In the genomic region with DNA sequence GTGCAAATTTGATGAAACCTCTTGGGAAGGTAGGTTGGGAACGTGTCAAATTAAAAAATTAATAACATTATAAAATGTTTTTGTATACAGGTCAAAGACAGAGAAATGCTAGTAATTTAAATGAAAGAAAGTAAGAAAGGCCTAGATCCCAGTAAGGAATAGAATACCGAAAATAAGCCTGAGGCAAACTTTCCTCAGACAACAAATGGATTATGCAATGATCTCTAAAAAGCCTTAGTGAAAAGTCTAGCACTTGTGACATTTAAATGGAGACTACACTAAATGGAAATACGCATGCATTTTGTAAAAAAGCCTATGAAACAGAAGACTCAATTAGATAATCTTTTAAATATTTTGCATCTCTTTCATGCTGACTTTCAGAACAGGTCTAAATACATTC, we compare ENCODE assay signal across 17 cellular contexts.
DNase-seq lines count a peak whose midpoint lies in the region; ATAC-seq and TF ChIP-seq lines count a peak whose summit lies in the region.
"Had no signal": no experiment of that assay in that cellular context is flagged by ENCODE, and none has a peak within 500 bp of the region (broad histone marks: within the 10 kb centered on the region; RNA-seq: fewer than 3 reads in every experiment).

No MANE protein-coding gene starts in this region.

- CTCF ChIA-PET in HCT116 (lab: Charles Lee), result no interaction called here
- CTCF ChIA-PET in activated CD4-positive, alpha-beta T cell treated with anti-CD3 and anti-CD28 coated beads for 36 hours (lab: Charles Lee), result no interaction called here

- H3K9me3 ChIP-seq in HCT116 (ENCODE audit: control insufficient read depth in 1 of 2, insufficient read depth in 1 of 2, low read depth in 1 of 2, low read length in 2 of 2) (no peaks in the 10 kb centered on the region), smooth muscle cell (replicated peaks; ENCODE audit: low read depth) (no peaks in the 10 kb centered on the region)
- H3K9me3 ChIP-seq: MG63 had no signal

- H4K20me1 ChIP-seq in HCT116 (ENCODE audit: insufficient read depth), result no peaks in the 10 kb centered on the region
- no peaks in the 10 kb centered on the region for H4K20me1 ChIP-seq in smooth muscle cell (ENCODE audit: low read depth)

- H3K36me3 ChIP-seq in HCT116 (ENCODE audit: control insufficient read depth in 1 of 2, insufficient read depth in 2 of 2, low read length in 2 of 2), result no peaks in the 10 kb centered on the region
- H3K36me3 ChIP-seq in smooth muscle cell (ENCODE audit: low read depth), result no peaks in the 10 kb centered on the region
- H3K36me3 ChIP-seq: MG63 had no signal

- H3K27me3 ChIP-seq in HCT116 (ENCODE audit: insufficient read depth, low read length), result no peaks in the 10 kb centered on the region
- H3K27me3 ChIP-seq in smooth muscle cell (ENCODE audit: low read depth), result no peaks in the 10 kb centered on the region
- H3K27me3 ChIP-seq: MG63 had no signal

- no peaks in the 10 kb centered on the region for H3K9me3 Mint-ChIP-seq in activated CD4-positive, alpha-beta T cell treated with anti-CD3 and anti-CD28 coated beads for 36 hours (ENCODE audit: low read depth)
- H3K9me3 Mint-ChIP-seq: CD8-positive, alpha-beta memory T cell had no signal

- intact Hi-C loops in HCT116 (cut with micrococcal nuclease), result no loop called here
- intact Hi-C loops in activated CD4-positive, alpha-beta T cell treated with anti-CD3 and anti-CD28 coated beads for 36 hours (cut with DNase I, micrococcal nuclease), result no loop called here

- H3K9ac ChIP-seq in HCT116 (ENCODE audit: low read length) (no peak overlapping the region), smooth muscle cell (ENCODE audit: low read depth) (no peak overlapping the region)

- TF ChIP-seq POLR2A in HCT116 (IDR thresholded peaks at IDR 0.05; ENCODE audit: borderline replicate concordance, extremely low read depth, insufficient read depth, insufficient read length), result no peak

- H3K79me2 ChIP-seq in HCT116 (ENCODE audit: insufficient read depth, low read length) (no peaks in the 10 kb centered on the region), smooth muscle cell (ENCODE audit: low read depth) (no peaks in the 10 kb centered on the region)

- H3K27me3 Mint-ChIP-seq in activated CD4-positive, alpha-beta T cell treated with anti-CD3 and anti-CD28 coated beads for 36 hours, result no peaks in the 10 kb centered on the region

- no peaks in the 10 kb centered on the region for H3K36me3 Mint-ChIP-seq in activated CD4-positive, alpha-beta T cell treated with anti-CD3 and anti-CD28 coated beads for 36 hours (ENCODE audit: low read depth)
- H3K36me3 Mint-ChIP-seq: CD8-positive, alpha-beta memory T cell had no signal

- DNase-seq in HCT116 (ENCODE audit: low read depth, low spot score), result no peak
- peak; percentile 70 for DNase-seq in SK-MEL-5 (ENCODE audit: low read depth, low spot score)
- DNase-seq in fibroblast of gingiva (ENCODE audit: low read depth), result peak; percentile 5
- DNase-seq in smooth muscle cell (lab: John Stamatoyannopoulos, UW; ENCODE audit: unreplicated experiment), result no peak
- DNase-seq in stimulated activated CD4-positive, alpha-beta T cell treated with anti-CD3 and anti-CD28 coated beads, Interleukin-4, amount 100 ng/mL, for 4 hours, result no peak
- no peak for DNase-seq in activated CD4-positive, alpha-beta T cell treated with anti-CD3 and anti-CD28 coated beads for 36 hours
- DNase-seq in NCI-H2107 (lab: John Stamatoyannopoulos, UW), result no peak
- DNase-seq: ACHN; C1 segment of cervical spinal cord; CD8-positive, alpha-beta memory T cell; H7; MG63; NCI-H1092 treated with DMSO at 0.1 percent for 48 hours; NCI-H146; NCI-H2029 treated with DMSO at 0.1 percent for 48 hours; NCI-H82 had no signal

- no TSS peak for BruUV-seq in HCT116 (replicated peaks; lab: Mats Ljungman, UMichigan)

- H3K27ac Mint-ChIP-seq in activated CD4-positive, alpha-beta T cell treated with anti-CD3 and anti-CD28 coated beads for 36 hours, result no peak overlapping the region
- H3K27ac Mint-ChIP-seq: CD8-positive, alpha-beta memory T cell had no signal

- TF ChIP-seq CTCF in HCT116 (IDR thresholded peaks at IDR 0.05 in 2 of 3, conservative IDR thresholded peaks at IDR 0.05 in 1 of 3; ENCODE audit: borderline replicate concordance in 1 of 3, insufficient read depth in 1 of 3, low read depth in 2 of 3, low read length in 2 of 3) (no peak), smooth muscle cell (IDR thresholded peaks at IDR 0.05; ENCODE audit: borderline replicate concordance, insufficient read depth, poor library complexity, severe bottlenecking) (no peak)

- no peak overlapping the region for H3K4me2 ChIP-seq in HCT116 (ENCODE audit: low read length)
- peak overlapping the region; percentile 57 for H3K4me2 ChIP-seq in smooth muscle cell

- H3K4me3 Mint-ChIP-seq in activated CD4-positive, alpha-beta T cell treated with anti-CD3 and anti-CD28 coated beads for 36 hours, result no peak overlapping the region
- H3K4me3 Mint-ChIP-seq: CD8-positive, alpha-beta memory T cell had no signal

- no peaks in the 10 kb centered on the region for H3K9me2 ChIP-seq in HCT116 (ENCODE audit: insufficient read depth)

- H3K4me1 Mint-ChIP-seq in activated CD4-positive, alpha-beta T cell treated with anti-CD3 and anti-CD28 coated beads for 36 hours, result no peaks in the 10 kb centered on the region
- H3K4me1 Mint-ChIP-seq: CD8-positive, alpha-beta memory T cell had no signal

- RAD21 ChIA-PET in HCT116 (lab: Charles Lee; ENCODE audit: low non-redundant PET in 1 of 2, low total read pairs in 2 of 2, uncharacterized antibody in 2 of 2, unreplicated experiment in 2 of 2), result no interaction called here

- ATAC-seq in HCT116, result no peak
- no peak for ATAC-seq in activated CD4-positive, alpha-beta T cell treated with anti-CD3 and anti-CD28 coated beads for 36 hours

- no peak for TF ChIP-seq RAD21 in HCT116 (IDR thresholded peaks at IDR 0.05; ENCODE audit: low read depth)

- in situ Hi-C loops in SK-MEL-5 (cut with HindIII; ENCODE audit: low pct_unique_long_range_greater_than_20kb, low sequenced_read_pairs), result no loop called here

- no peak overlapping the region for H3K27ac ChIP-seq in HCT116 (ENCODE audit: low read depth, low read length)
- H3K27ac ChIP-seq in smooth muscle cell (ENCODE audit: low read depth), result no peak overlapping the region
- H3K27ac ChIP-seq: HL-60 had no signal

- 65% methylated on average over 3 of the region's 3 CpGs for WGBS in smooth muscle cell (ENCODE audit: low lambda C conversion rate)

- H3K4me3 ChIP-seq in HCT116 (replicated peaks in 1 of 2; ENCODE audit: low read depth in 1 of 2, low read length in 2 of 2) (no peak overlapping the region), smooth muscle cell (no peak overlapping the region)
- H3K4me3 ChIP-seq: MG63 had no signal

- H3F3A ChIP-seq in smooth muscle cell (ENCODE audit: low read depth), result no peaks in the 10 kb centered on the region

- H3K4me1 ChIP-seq in HCT116 (ENCODE audit: control insufficient read depth in 1 of 2, insufficient read depth in 2 of 2, low read length in 2 of 2) (peaks cover 22 to 23% of the 10 kb centered on the region in 2 experiments), smooth muscle cell (ENCODE audit: low read depth) (peaks cover 19% of the 10 kb centered on the region)

- H2AFZ ChIP-seq in HCT116 (ENCODE audit: low read depth, low read length, poor library complexity, severe bottlenecking), result peak overlapping the region; percentile 62
- H2AFZ ChIP-seq in smooth muscle cell (ENCODE audit: low read depth), result no peak overlapping the region

- POLR2A ChIA-PET in HCT116 (lab: Charles Lee), result no interaction called here
- POLR2A ChIA-PET in activated CD4-positive, alpha-beta T cell treated with anti-CD3 and anti-CD28 coated beads for 36 hours (lab: Charles Lee), result no interaction called here

TF ChIP-seq in HCT116, 20 proteins besides CTCF, POLR2A, EP300 and RAD21 (continues in another document):
- TF ChIP-seq ZBTB33 (IDR thresholded peaks at IDR 0.05; ENCODE audit: extremely low read depth, insufficient replicate concordance, low read length) (no peak), FOSL1 (IDR thresholded peaks at IDR 0.05; ENCODE audit: low read depth) (no peak), JUND (IDR thresholded peaks at IDR 0.05) (no peak), EZH2 (IDR thresholded peaks at IDR 0.05) (no peak), ZNF274 (IDR thresholded peaks at IDR 0.05; ENCODE audit: low read depth, low read length) (no peak), EZH2phosphoT487 (IDR thresholded peaks at IDR 0.05; ENCODE audit: borderline replicate concordance) (no peak)
- TF ChIP-seq, protein P1, sequence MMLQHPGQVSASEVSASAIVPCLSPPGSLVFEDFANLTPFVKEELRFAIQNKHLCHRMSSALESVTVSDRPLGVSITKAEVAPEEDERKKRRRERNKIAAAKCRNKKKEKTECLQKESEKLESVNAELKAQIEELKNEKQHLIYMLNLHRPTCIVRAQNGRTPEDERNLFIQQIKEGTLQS (IDR thresholded peaks at IDR 0.05), result no peak

Comparison
In these comparisons a context has a peak if more than half of its experiments do, and no peak if none do; other contexts are left out.
1. DNase-seq: peak in SK-MEL-5 (single experiment) and fibroblast of gingiva (single experiment); none in HCT116 (single experiment), smooth muscle cell (single experiment), stimulated activated CD4-positive, alpha-beta T cell treated with anti-CD3 and anti-CD28 coated beads, Interleukin-4, amount 100 ng/mL, for 4 hours (0 of 2), activated CD4-positive, alpha-beta T cell treated with anti-CD3 and anti-CD28 coated beads for 36 hours (single experiment) and NCI-H2107 (single experiment).